ENCODE assay signal across 1 cellular context in the genomic region with DNA sequence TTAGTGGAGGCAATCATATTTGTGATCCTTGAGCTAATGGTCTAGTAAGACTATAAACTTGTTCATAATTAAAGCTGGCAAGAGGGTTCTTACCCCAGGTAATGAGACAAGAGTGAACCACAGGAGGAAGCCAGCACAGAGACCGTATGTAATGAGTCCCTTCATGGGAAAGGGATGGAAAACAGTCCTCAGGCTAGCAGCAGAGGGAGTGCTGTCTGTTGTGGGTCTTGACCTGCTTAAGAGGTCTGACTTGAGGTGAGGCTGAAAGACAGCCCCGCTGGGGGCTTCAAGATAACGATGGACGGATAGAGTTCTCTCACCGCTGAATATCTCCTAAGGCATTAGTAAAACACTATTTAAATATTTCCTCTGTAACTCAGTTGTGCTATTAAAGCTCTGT.
TF ChIP-seq lines count a peak whose summit lies in the region.

No MANE protein-coding gene starts in this region.

TF ChIP-seq in GM23338, 12 proteins besides CTCF, POLR2A, EP300 and RAD21 (continued from another document):
- TF ChIP-seq EZH2phosphoT487 (IDR thresholded peaks at IDR 0.05; ENCODE audit: unreplicated experiment) (no peak), ZNF114 (CRISPR knock-in tag; IDR thresholded peaks at IDR 0.05) (no peak)
